Comparison of ENCODE assay signal across 13 cellular contexts in the genomic region with DNA sequence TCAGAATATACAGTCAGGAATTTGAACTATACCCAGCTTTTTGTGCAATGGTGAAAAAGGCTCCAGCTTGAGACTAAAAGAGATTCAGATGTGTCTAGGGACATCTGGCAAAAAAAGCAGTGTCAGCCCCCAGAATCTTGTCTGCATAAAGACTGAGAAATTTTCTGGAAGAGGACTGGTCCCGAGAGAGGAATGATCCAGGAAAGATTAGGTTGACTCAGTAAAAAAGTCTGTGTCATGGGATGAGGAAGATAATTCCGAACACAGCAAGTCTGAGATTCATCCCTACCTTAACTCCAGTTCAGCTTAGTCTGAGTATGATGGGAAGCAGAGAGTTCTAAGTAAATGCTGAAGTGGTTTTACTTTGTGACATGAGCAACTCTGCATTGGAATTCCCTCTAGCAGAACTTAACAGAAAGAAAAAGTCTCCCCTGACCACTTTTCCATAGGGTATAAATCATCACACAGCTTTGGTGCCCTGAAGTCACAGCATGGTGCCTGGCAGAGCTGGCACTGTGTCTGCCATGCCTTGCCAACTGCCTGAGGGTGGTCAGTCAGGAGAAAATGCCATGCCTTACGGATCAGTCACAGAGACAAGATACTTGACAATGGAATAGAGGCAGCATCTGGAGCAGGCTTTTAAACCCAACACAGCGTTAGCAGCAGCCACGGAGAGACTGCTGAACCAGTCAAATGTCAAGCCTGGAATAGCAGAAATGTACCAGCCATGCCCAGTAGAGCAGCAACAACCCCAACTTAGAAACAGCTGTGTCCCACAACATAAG.
DNase-seq lines count a peak whose midpoint lies in the region; ATAC-seq and TF ChIP-seq lines count a peak whose summit lies in the region.
"Had no signal": no experiment of that assay in that cellular context is flagged by ENCODE, and none has a peak within 500 bp of the region (broad histone marks: within the 10 kb centered on the region; RNA-seq: fewer than 3 reads in every experiment).

No MANE protein-coding gene starts in this region.

- H3K27ac Mint-ChIP-seq in activated B cell treated with CpG ODN at 0.5 μM for 24 hours = peak overlapping the region; percentile 20
- no peak overlapping the region for H3K27ac Mint-ChIP-seq in CD8-positive, alpha-beta T cell
- H3K27ac Mint-ChIP-seq: activated CD4-positive, alpha-beta memory T cell treated with anti-CD3 and anti-CD28 coated beads, Interleukin-2, amount 10 ng/mL, durations not matched to agents 7 days and 5 days had no signal

- TF ChIP-seq CTCF in activated B cell treated with CpG ODN at 0.5 μM for 24 hours (IDR thresholded peaks at IDR 0.05) = no peak
- TF ChIP-seq CTCF in CD8-positive, alpha-beta T cell (IDR thresholded peaks at IDR 0.05) = no peak

- intact Hi-C loops in activated B cell treated with CpG ODN at 0.5 μM for 24 hours (cut with micrococcal nuclease) = no loop called here
- intact Hi-C loops in CD8-positive, alpha-beta T cell (cut with DNase I, micrococcal nuclease) = no loop called here

- H3K4me3 ChIP-seq in mesodermal cell (ENCODE audit: extremely low read depth, insufficient read depth, low read length, poor library complexity, severe bottlenecking) (no peak overlapping the region), subcutaneous abdominal adipose tissue (ENCODE audit: low read depth in 1 of 5, low read length in 5 of 5) (peak overlapping the region in 2 of 5 donors; percentile 10 to 44)
- no peak overlapping the region for H3K4me3 ChIP-seq in CD8-positive, alpha-beta T cell (ENCODE audit: low read depth, low read length)
- H3K4me3 ChIP-seq: adrenal gland had no signal

- H3K9me3 Mint-ChIP-seq in activated B cell treated with CpG ODN at 0.5 μM for 24 hours = no peaks in the 10 kb centered on the region
- H3K9me3 Mint-ChIP-seq in CD8-positive, alpha-beta T cell = peaks cover 2% of the 10 kb centered on the region
- H3K9me3 Mint-ChIP-seq: activated CD4-positive, alpha-beta memory T cell treated with anti-CD3 and anti-CD28 coated beads, Interleukin-2, amount 10 ng/mL, durations not matched to agents 7 days and 5 days had no signal

- H3K27ac ChIP-seq in mesodermal cell (ENCODE audit: low read depth, low read length, severe bottlenecking) = peak overlapping the region; percentile 10
- H3K27ac ChIP-seq in subcutaneous abdominal adipose tissue (ENCODE audit: low read depth, low read length) = peak overlapping the region; percentile 35
- no peak overlapping the region for H3K27ac ChIP-seq in CD8-positive, alpha-beta T cell (ENCODE audit: low read depth, low read length)
- H3K27ac ChIP-seq: 22Rv1, C4-2B had no signal

- H3K4me3 Mint-ChIP-seq in activated B cell treated with CpG ODN at 0.5 μM for 24 hours = no peak overlapping the region
- H3K4me3 Mint-ChIP-seq in CD8-positive, alpha-beta T cell = no peak overlapping the region
- H3K4me3 Mint-ChIP-seq: activated CD4-positive, alpha-beta memory T cell treated with anti-CD3 and anti-CD28 coated beads, Interleukin-2, amount 10 ng/mL, durations not matched to agents 7 days and 5 days had no signal

- no peaks in the 10 kb centered on the region for H3K27me3 ChIP-seq in subcutaneous abdominal adipose tissue (ENCODE audit: control insufficient read depth in 5 of 5, insufficient read depth in 4 of 5, low read length in 5 of 5)
- H3K27me3 ChIP-seq in CD8-positive, alpha-beta T cell (ENCODE audit: insufficient read depth, low read length) = no peaks in the 10 kb centered on the region
- H3K27me3 ChIP-seq: adrenal gland had no signal

- H3K4me1 ChIP-seq in mesodermal cell (ENCODE audit: control insufficient read depth, insufficient read depth, low read length, poor library complexity, severe bottlenecking) (peaks cover 9% of the 10 kb centered on the region), subcutaneous abdominal adipose tissue (ENCODE audit: control insufficient read depth in 5 of 5, insufficient read depth in 5 of 5, low read length in 5 of 5) (peaks cover 7 to 61% (median 45%) of the 10 kb centered on the region in 5 donors)
- H3K4me1 ChIP-seq in CD8-positive, alpha-beta T cell (ENCODE audit: insufficient read depth, low read length) = no peaks in the 10 kb centered on the region
- H3K4me1 ChIP-seq: adrenal gland had no signal

- WGBS in mesodermal cell (ENCODE audit: insufficient coverage in 2 of 2), 2 experiments = 92 to 98% methylated on average over 4 of the region's 5 CpGs

- POLR2A ChIA-PET in activated B cell treated with CpG ODN at 0.5 μM for 24 hours (lab: Charles Lee) = no interaction called here
- POLR2A ChIA-PET in CD8-positive, alpha-beta T cell (lab: Charles Lee) = no interaction called here

- ATAC-seq in activated B cell treated with CpG ODN at 0.5 μM for 24 hours (ENCODE audit: low read depth) (no peak), HG03571 (IDR thresholded peaks at IDR 0.05; ENCODE audit: unreplicated experiment) (no peak)
- no peak for ATAC-seq in CD8-positive, alpha-beta T cell

- DNase-seq in DMS 273 (lab: John Stamatoyannopoulos, UW; ENCODE audit: unreplicated experiment) (peak; percentile 9), DMS 273 treated with DMSO at 0.1 percent for 48 hours (lab: John Stamatoyannopoulos, UW) (no peak), activated B cell treated with CpG ODN at 0.5 μM for 24 hours (no peak), NOMO-1 (lab: John Stamatoyannopoulos, UW; ENCODE audit: unreplicated experiment in 2 of 2) (no peak)
- DNase-seq in CD8-positive, alpha-beta T cell = no peak
- DNase-seq: activated CD4-positive, alpha-beta memory T cell treated with anti-CD3 and anti-CD28 coated beads, Interleukin-2, amount 10 ng/mL, durations not matched to agents 7 days and 5 days; adrenal gland; stimulated activated CD4-positive, alpha-beta T cell treated with anti-CD3 and anti-CD28 coated beads, Interleukin-15, amount 100 ng/mL, for 24 hours had no signal

- H3K4me1 Mint-ChIP-seq in activated B cell treated with CpG ODN at 0.5 μM for 24 hours = peaks cover 40% of the 10 kb centered on the region
- H3K4me1 Mint-ChIP-seq in CD8-positive, alpha-beta T cell (ENCODE audit: low read depth) = no peaks in the 10 kb centered on the region

- H3K9ac ChIP-seq in subcutaneous abdominal adipose tissue (ENCODE audit: low read length in 5 of 5) = no peak overlapping the region

- H3K27me3 Mint-ChIP-seq in activated B cell treated with CpG ODN at 0.5 μM for 24 hours = peaks cover 2% of the 10 kb centered on the region
- peaks cover 2% of the 10 kb centered on the region for H3K27me3 Mint-ChIP-seq in CD8-positive, alpha-beta T cell (ENCODE audit: low read depth)
- H3K27me3 Mint-ChIP-seq: activated CD4-positive, alpha-beta memory T cell treated with anti-CD3 and anti-CD28 coated beads, Interleukin-2, amount 10 ng/mL, durations not matched to agents 7 days and 5 days had no signal

- no peaks in the 10 kb centered on the region for H3K36me3 Mint-ChIP-seq in activated B cell treated with CpG ODN at 0.5 μM for 24 hours (ENCODE audit: low read depth)
- no peaks in the 10 kb centered on the region for H3K36me3 Mint-ChIP-seq in CD8-positive, alpha-beta T cell

- H3K36me3 ChIP-seq in mesodermal cell (ENCODE audit: control insufficient read depth, insufficient read depth, low read length) (no peaks in the 10 kb centered on the region), subcutaneous abdominal adipose tissue (ENCODE audit: control insufficient read depth in 5 of 5, insufficient read depth in 5 of 5, low read length in 5 of 5) (no peaks in the 10 kb centered on the region)
- H3K36me3 ChIP-seq in CD8-positive, alpha-beta T cell (ENCODE audit: insufficient read depth, low read length) = no peaks in the 10 kb centered on the region
- H3K36me3 ChIP-seq: adrenal gland had no signal

- H3K9me3 ChIP-seq in mesodermal cell (ENCODE audit: control insufficient read depth, low read length) = no peaks in the 10 kb centered on the region
- no peaks in the 10 kb centered on the region for H3K9me3 ChIP-seq in subcutaneous abdominal adipose tissue (ENCODE audit: control insufficient read depth in 5 of 5, low read length in 5 of 5)
- H3K9me3 ChIP-seq in CD8-positive, alpha-beta T cell (ENCODE audit: low read length) = no peaks in the 10 kb centered on the region
- H3K9me3 ChIP-seq: adrenal gland had no signal

- CTCF ChIA-PET in activated B cell treated with CpG ODN at 0.5 μM for 24 hours (lab: Charles Lee) = no interaction called here
- CTCF ChIA-PET in CD8-positive, alpha-beta T cell (lab: Charles Lee) = no interaction called here
